13 cellular contexts compared by ENCODE assay signal in the genomic region with DNA sequence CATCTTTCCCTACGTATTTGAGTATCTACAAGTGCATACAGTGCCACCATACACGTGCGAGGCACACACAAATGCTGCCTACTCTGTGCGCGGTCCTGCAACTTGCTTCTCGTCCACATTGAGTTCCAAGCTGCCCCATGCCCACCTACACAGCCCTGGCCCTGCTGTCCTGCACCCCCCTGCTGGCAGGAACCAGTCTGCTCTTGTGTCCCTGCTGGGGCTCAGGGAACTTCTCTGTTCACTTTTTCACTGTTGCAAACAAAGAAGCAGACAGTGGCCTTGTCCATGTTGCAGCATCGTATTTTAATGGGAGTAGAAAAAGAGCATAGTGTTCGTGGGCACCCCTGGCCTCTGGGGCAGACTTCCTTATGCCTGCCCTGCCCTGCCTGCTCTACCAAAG. TPM values are rescaled to one million over a fixed set of nuclear protein-coding genes. Genes with fewer than 3 reads are reported as not detected.
DNase-seq lines count a peak whose midpoint lies in the region; ATAC-seq and TF ChIP-seq lines count a peak whose summit lies in the region.
"Had no signal": no experiment of that assay in that cellular context is flagged by ENCODE, and none has a peak within 500 bp of the region (broad histone marks: within the 10 kb centered on the region; RNA-seq: fewer than 3 reads in every experiment).

No MANE protein-coding gene starts in this region.

- H3K9me3 ChIP-seq in CD4-positive, alpha-beta memory T cell (ENCODE audit: control insufficient read depth in 1 of 2, low read length in 2 of 2), result no peaks in the 10 kb centered on the region
- H3K9me3 ChIP-seq: mucosa of descending colon had no signal

- H3K36me3 Mint-ChIP-seq in CD4-positive, alpha-beta memory T cell, result peaks cover 2 to 9% of the 10 kb centered on the region in 2 donors
- peaks cover 3% of the 10 kb centered on the region for H3K36me3 Mint-ChIP-seq in activated T-helper 1 cell treated with anti-CD3 and anti-CD28 coated beads, Interleukin-12 subunit alpha, Interleukin-12 subunit beta, Interleukin-2, Interleukin-4 antibody, amounts not matched to agents 30 ng/mL and 10 ng/mL and 1 ng/mL, durations not matched to agents 14 hours and 24 hours and 36 hours (ENCODE audit: low read depth)

- intact Hi-C loops in CD4-positive, alpha-beta memory T cell (cut with micrococcal nuclease), result no loop called here
- intact Hi-C loops in sciatic nerve (cut with DNase I), result no loop called here
- intact Hi-C loops in activated T-helper 1 cell treated with anti-CD3 and anti-CD28 coated beads, Interleukin-12 subunit alpha, Interleukin-12 subunit beta, Interleukin-2, Interleukin-4 antibody, amounts not matched to agents 30 ng/mL and 10 ng/mL and 1 ng/mL, durations not matched to agents 14 hours and 24 hours and 36 hours (cut with micrococcal nuclease), result no loop called here

- peaks cover 4% of the 10 kb centered on the region for H3K36me3 ChIP-seq in CD4-positive, alpha-beta memory T cell (ENCODE audit: insufficient read depth, low read length)
- H3K36me3 ChIP-seq in brain microvascular endothelial cell (replicated peaks), result no peaks in the 10 kb centered on the region

- peaks cover 16% of the 10 kb centered on the region for H3K4me1 ChIP-seq in CD4-positive, alpha-beta memory T cell (ENCODE audit: insufficient read depth, low read length)

- in situ Hi-C loops in brain microvascular endothelial cell (cut with HindIII; ENCODE audit: low pct_ligation_motif_present, low sequenced_read_pairs), result no loop called here

- no peaks in the 10 kb centered on the region for H3K27me3 Mint-ChIP-seq in CD4-positive, alpha-beta memory T cell
- H3K27me3 Mint-ChIP-seq in activated T-helper 1 cell treated with anti-CD3 and anti-CD28 coated beads, Interleukin-12 subunit alpha, Interleukin-12 subunit beta, Interleukin-2, Interleukin-4 antibody, amounts not matched to agents 30 ng/mL and 10 ng/mL and 1 ng/mL, durations not matched to agents 14 hours and 24 hours and 36 hours (ENCODE audit: insufficient read depth), result no peaks in the 10 kb centered on the region

- H3K27me3 ChIP-seq in CD4-positive, alpha-beta memory T cell (ENCODE audit: insufficient read depth, low read length), result no peaks in the 10 kb centered on the region
- no peaks in the 10 kb centered on the region for H3K27me3 ChIP-seq in brain microvascular endothelial cell (replicated peaks)

- H3K4me3 ChIP-seq in CD4-positive, alpha-beta memory T cell (ENCODE audit: low read length in 2 of 2), result no peak overlapping the region
- peak overlapping the region; percentile 37 for H3K4me3 ChIP-seq in NB4 (ENCODE audit: low read depth, low read length)
- no peak overlapping the region for H3K4me3 ChIP-seq in brain microvascular endothelial cell (ENCODE audit: low read depth, low read length)
- H3K4me3 ChIP-seq: mucosa of descending colon had no signal

- peaks cover 22 to 61% (median 41%) of the 10 kb centered on the region in 4 donors for H3K4me1 Mint-ChIP-seq in CD4-positive, alpha-beta memory T cell
- H3K4me1 Mint-ChIP-seq in activated T-helper 1 cell treated with anti-CD3 and anti-CD28 coated beads, Interleukin-12 subunit alpha, Interleukin-12 subunit beta, Interleukin-2, Interleukin-4 antibody, amounts not matched to agents 30 ng/mL and 10 ng/mL and 1 ng/mL, durations not matched to agents 14 hours and 24 hours and 36 hours (ENCODE audit: low read depth), result no peaks in the 10 kb centered on the region

- H3K9me3 Mint-ChIP-seq in CD4-positive, alpha-beta memory T cell, result no peaks in the 10 kb centered on the region
- H3K9me3 Mint-ChIP-seq in activated T-helper 1 cell treated with anti-CD3 and anti-CD28 coated beads, Interleukin-12 subunit alpha, Interleukin-12 subunit beta, Interleukin-2, Interleukin-4 antibody, amounts not matched to agents 30 ng/mL and 10 ng/mL and 1 ng/mL, durations not matched to agents 14 hours and 24 hours and 36 hours, result no peaks in the 10 kb centered on the region

- H3K27ac ChIP-seq in CD4-positive, alpha-beta memory T cell (ENCODE audit: low read depth, low read length), result no peak overlapping the region
- no peak overlapping the region for H3K27ac ChIP-seq in brain microvascular endothelial cell

- ATAC-seq in sciatic nerve, result peak; percentile 24
- ATAC-seq: mucosa of descending colon had no signal

- CTCF ChIA-PET in CD4-positive, alpha-beta memory T cell (lab: Charles Lee; ENCODE audit: partially characterized antibody), result interaction anchor here (3.1 to 10.2 kb wide), 2 partner anchors 16 to 27 kb away, joined by 12 to 85 read pairs; partner anchors contain the start of gene CPT1A

- POLR2A ChIA-PET in CD4-positive, alpha-beta memory T cell (lab: Charles Lee; ENCODE audit: partially characterized antibody), result interaction anchor here (1.5 to 4.2 kb wide), 2 partner anchors 12 to 15 kb away, joined by 5 to 29 read pairs; partner anchors contain the start of gene CPT1A

- TF ChIP-seq CTCF in NB4 (IDR thresholded peaks at IDR 0.05; ENCODE audit: low read depth, low read length), result peak; percentile 51
- TF ChIP-seq CTCF in brain microvascular endothelial cell (IDR thresholded peaks at IDR 0.05; ENCODE audit: low read depth, low read length, missing control alignments), result peak; percentile 41

- peak overlapping the region in 4 of 7 donors; percentile 60 to 70 (median 66) for H3K27ac Mint-ChIP-seq in CD4-positive, alpha-beta memory T cell
- H3K27ac Mint-ChIP-seq in activated T-helper 1 cell treated with anti-CD3 and anti-CD28 coated beads, Interleukin-12 subunit alpha, Interleukin-12 subunit beta, Interleukin-2, Interleukin-4 antibody, amounts not matched to agents 30 ng/mL and 10 ng/mL and 1 ng/mL, durations not matched to agents 14 hours and 24 hours and 36 hours, result no peak overlapping the region

- no peak overlapping the region for H3K4me3 Mint-ChIP-seq in CD4-positive, alpha-beta memory T cell
- H3K4me3 Mint-ChIP-seq in activated T-helper 1 cell treated with anti-CD3 and anti-CD28 coated beads, Interleukin-12 subunit alpha, Interleukin-12 subunit beta, Interleukin-2, Interleukin-4 antibody, amounts not matched to agents 30 ng/mL and 10 ng/mL and 1 ng/mL, durations not matched to agents 14 hours and 24 hours and 36 hours, result no peak overlapping the region

- no peak for DNase-seq in CD4-positive, alpha-beta memory T cell
- DNase-seq in NB4 (ENCODE audit: low read depth) (peak; percentile 91), brain microvascular endothelial cell (no peak), sciatic nerve (ENCODE audit: low spot score) (no peak), SHP77 treated with DMSO at 0.1 percent for 48 hours (lab: John Stamatoyannopoulos, UW) (no peak), EL (no peak)
- DNase-seq in activated naive CD4-positive, alpha-beta T cell treated with Interleukin-2 at 50 U/mL for 16 hours, result no peak
- DNase-seq in activated T-helper 1 cell treated with anti-CD3 and anti-CD28 coated beads, Interleukin-12 subunit alpha, Interleukin-12 subunit beta, Interleukin-2, Interleukin-4 antibody, amounts not matched to agents 30 ng/mL and 10 ng/mL and 1 ng/mL, durations not matched to agents 14 hours and 24 hours and 36 hours (ENCODE audit: low spot score), result no peak
- DNase-seq: kidney; NCI-H1105; retina; stimulated activated CD4-positive, alpha-beta T cell treated with anti-CD3 and anti-CD28 coated beads, Interleukin-2, amount 100 ng/mL, for 48 hours had no signal

- TF ChIP-seq POLR2A in NB4 (IDR thresholded peaks at IDR 0.05; ENCODE audit: extremely low read depth, insufficient read length), result no peak

RNA-seq across cellular contexts. Expression of gene CPT1A, which starts 14.0 kb away (rescaled TPM):
- 10 to 100 TPM; 29.3 to 35.5 TPM for total RNA-seq in CD4-positive, alpha-beta memory T cell
- polyA plus RNA-seq in CD4-positive, alpha-beta memory T cell, result 1 to 10 TPM; 7.5 to 7.7 TPM
- 55.9 TPM for total RNA-seq in sciatic nerve
- 22.0 and 22.6 TPM in 2 replicates for total RNA-seq in activated T-helper 1 cell treated with anti-CD3 and anti-CD28 coated beads, Interleukin-12 subunit alpha, Interleukin-12 subunit beta, Interleukin-2, Interleukin-4 antibody, amounts not matched to agents 30 ng/mL and 10 ng/mL and 1 ng/mL, durations not matched to agents 14 hours and 24 hours and 36 hours
